In the genomic region with DNA sequence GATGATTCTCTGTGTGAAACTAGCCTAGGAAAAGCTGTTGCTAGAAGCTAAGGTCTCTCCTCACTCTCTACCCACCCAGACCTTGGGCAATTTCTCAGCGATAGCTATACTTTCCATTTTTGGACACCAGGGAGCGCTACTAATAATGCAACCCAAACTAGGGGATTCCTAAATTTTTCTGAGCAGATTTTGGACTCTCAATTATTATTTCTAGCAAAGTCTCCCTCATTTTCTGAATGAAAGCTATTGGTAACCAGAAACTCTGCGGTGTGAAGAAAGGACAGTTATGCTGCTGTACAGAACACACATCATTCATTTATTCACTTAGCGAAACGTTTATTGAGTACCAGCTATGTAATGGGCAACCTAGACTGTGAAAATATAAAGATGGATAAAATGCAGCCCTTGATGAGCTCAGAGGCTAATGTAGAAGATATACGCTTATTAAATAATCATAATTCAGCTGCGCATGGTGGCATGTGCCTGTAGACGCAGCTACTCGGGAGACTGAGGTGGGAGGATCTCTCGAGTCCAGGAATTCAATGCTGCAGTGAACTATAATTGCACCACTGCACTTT, we compare ENCODE assay signal across 9 cellular contexts. TPM values are rescaled to one million over a fixed set of nuclear protein-coding genes. Genes with fewer than 3 reads are reported as not detected.
DNase-seq lines count a peak whose midpoint lies in the region; ATAC-seq, FAIRE-seq and TF ChIP-seq lines count a peak whose summit lies in the region.
"Had no signal": no experiment of that assay in that cellular context is flagged by ENCODE, and none has a peak within 500 bp of the region (broad histone marks: within the 10 kb centered on the region; RNA-seq: fewer than 3 reads in every experiment).

No MANE protein-coding gene starts in this region.

- H3K27ac ChIP-seq in liver (ENCODE audit: low read depth in 1 of 2, low read length in 2 of 2) (no peak overlapping the region), aorta (ENCODE audit: low read depth in 1 of 2, low read length in 2 of 2) (no peak overlapping the region)
- H3K27ac ChIP-seq: BLaER1 treated with 17β-estradiol and CSF1 and Interleukin-3, amounts not matched to agents 10 nM and 100 nM had no signal

- H3K4me3 ChIP-seq in bronchial epithelial cell (ENCODE audit: low read depth, low read length) = no peak overlapping the region
- no peak overlapping the region for H3K4me3 ChIP-seq in liver (ENCODE audit: low read depth in 1 of 3, low read length in 3 of 3)
- no peak overlapping the region for H3K4me3 ChIP-seq in aorta (ENCODE audit: low read length in 2 of 2)
- H3K4me3 ChIP-seq: BLaER1 treated with 17β-estradiol and CSF1 and Interleukin-3, amounts not matched to agents 10 nM and 100 nM had no signal

- H3K9me3 ChIP-seq in liver (ENCODE audit: control insufficient read depth in 4 of 4, low read length in 3 of 4) = no peaks in the 10 kb centered on the region
- H3K9me3 ChIP-seq in aorta (ENCODE audit: control insufficient read depth, low read length) = no peaks in the 10 kb centered on the region
- H3K9me3 ChIP-seq: BLaER1 treated with 17β-estradiol and CSF1 and Interleukin-3, amounts not matched to agents 10 nM and 100 nM had no signal

- H3K4me1 ChIP-seq in liver (ENCODE audit: control insufficient read depth in 4 of 4, insufficient read depth in 4 of 4, low read length in 3 of 4) = peaks cover 0 to 19% (median 6%) of the 10 kb centered on the region in 4 donors
- no peaks in the 10 kb centered on the region for H3K4me1 ChIP-seq in aorta (ENCODE audit: control insufficient read depth in 1 of 2, insufficient read depth in 2 of 2, low read length in 2 of 2)

- H3K27me3 ChIP-seq in bronchial epithelial cell (ENCODE audit: control insufficient read depth, insufficient read depth, low read length) (no peaks in the 10 kb centered on the region), liver (ENCODE audit: control insufficient read depth in 4 of 4, insufficient read depth in 4 of 4, low read length in 3 of 4) (no peaks in the 10 kb centered on the region), aorta (ENCODE audit: control insufficient read depth in 1 of 2, insufficient read depth in 2 of 2, low read length in 1 of 2) (no peaks in the 10 kb centered on the region)
- H3K27me3 ChIP-seq: BLaER1 treated with 17β-estradiol and CSF1 and Interleukin-3, amounts not matched to agents 10 nM and 100 nM had no signal

- H3K36me3 ChIP-seq in bronchial epithelial cell (ENCODE audit: control insufficient read depth, insufficient read depth, low read length) = no peaks in the 10 kb centered on the region
- H3K36me3 ChIP-seq in liver (ENCODE audit: control insufficient read depth in 4 of 4, insufficient read depth in 3 of 4, low read depth in 1 of 4, low read length in 3 of 4) = no peaks in the 10 kb centered on the region
- no peaks in the 10 kb centered on the region for H3K36me3 ChIP-seq in aorta (ENCODE audit: control insufficient read depth in 1 of 2, insufficient read depth in 2 of 2, low read length in 1 of 2)
- H3K36me3 ChIP-seq: BLaER1 treated with 17β-estradiol and CSF1 and Interleukin-3, amounts not matched to agents 10 nM and 100 nM had no signal

- 65% methylated on average over 10 of the region's 10 CpGs for WGBS in liver
- WGBS in aorta, 2 donors = 57% methylated on average over 10 of the region's 10 CpGs

- DNase-seq in NCI-H1092 treated with DMSO at 0.1 percent for 48 hours (lab: John Stamatoyannopoulos, UW) = peak; percentile 35
- DNase-seq in NCI-H1092 (lab: John Stamatoyannopoulos, UW) = no peak
- DNase-seq in RPMI8226 = peak; percentile 50
- DNase-seq in bronchial epithelial cell (ENCODE audit: low read depth) = peak; percentile 35
- DNase-seq in aorta = no peak

- FAIRE-seq in bronchial epithelial cell (lab: Jason Lieb, UNC) = no peak

- TF ChIP-seq CTCF in bronchial epithelial cell (IDR thresholded peaks at IDR 0.05; ENCODE audit: insufficient read depth, low read length, severe bottlenecking) = peak; percentile 55
- peak; percentile 66 for TF ChIP-seq CTCF in liver (IDR thresholded peaks at IDR 0.05; ENCODE audit: low read depth, low read length, missing input control)

- H3K9ac ChIP-seq in liver (ENCODE audit: low read depth in 1 of 2, low read length in 2 of 2) = no peak overlapping the region
- H3K9ac ChIP-seq: BLaER1 treated with 17β-estradiol and CSF1 and Interleukin-3, amounts not matched to agents 10 nM and 100 nM had no signal

- intact Hi-C loops in aorta (cut with DNase I) = loop anchor here (1.0 kb wide), 2 partner anchors 223 to 224 kb away; no protein-coding TSS in a partner anchor

- TF ChIP-seq RAD21 in liver (IDR thresholded peaks at IDR 0.05) = peak; percentile 90

- peak; percentile 46 for ATAC-seq in HG03439 (IDR thresholded peaks at IDR 0.05; ENCODE audit: unreplicated experiment)
- peak; percentile 78 for ATAC-seq in aorta (ENCODE audit: low FRiP score)
- no peak for ATAC-seq in HG03095 (IDR thresholded peaks at IDR 0.05; ENCODE audit: unreplicated experiment)

TF ChIP-seq in liver, 16 proteins besides CTCF, POLR2A, EP300 and RAD21 (continues in another document):
- TF ChIP-seq JUND (IDR thresholded peaks at IDR 0.05) (no peak), FOXA2 (IDR thresholded peaks at IDR 0.05) (no peak), ATF3 (IDR thresholded peaks at IDR 0.05) (no peak), TAF1 (conservative IDR thresholded peaks at IDR 0.05) (no peak), YY1 (IDR thresholded peaks at IDR 0.05) (no peak), NR2F2 (IDR thresholded peaks at IDR 0.05) (no peak), HNF4G (IDR thresholded peaks at IDR 0.05) (no peak), RXRA (IDR thresholded peaks at IDR 0.05) (no peak), GABPA (IDR thresholded peaks at IDR 0.05 in 1 of 2, conservative IDR thresholded peaks at IDR 0.05 in 1 of 2) (no peak), SP1 (IDR thresholded peaks at IDR 0.05) (no peak), FOXA1 (IDR thresholded peaks at IDR 0.05) (no peak), HNF4A (conservative IDR thresholded peaks at IDR 0.05) (no peak)
- TF ChIP-seq, protein P1, sequence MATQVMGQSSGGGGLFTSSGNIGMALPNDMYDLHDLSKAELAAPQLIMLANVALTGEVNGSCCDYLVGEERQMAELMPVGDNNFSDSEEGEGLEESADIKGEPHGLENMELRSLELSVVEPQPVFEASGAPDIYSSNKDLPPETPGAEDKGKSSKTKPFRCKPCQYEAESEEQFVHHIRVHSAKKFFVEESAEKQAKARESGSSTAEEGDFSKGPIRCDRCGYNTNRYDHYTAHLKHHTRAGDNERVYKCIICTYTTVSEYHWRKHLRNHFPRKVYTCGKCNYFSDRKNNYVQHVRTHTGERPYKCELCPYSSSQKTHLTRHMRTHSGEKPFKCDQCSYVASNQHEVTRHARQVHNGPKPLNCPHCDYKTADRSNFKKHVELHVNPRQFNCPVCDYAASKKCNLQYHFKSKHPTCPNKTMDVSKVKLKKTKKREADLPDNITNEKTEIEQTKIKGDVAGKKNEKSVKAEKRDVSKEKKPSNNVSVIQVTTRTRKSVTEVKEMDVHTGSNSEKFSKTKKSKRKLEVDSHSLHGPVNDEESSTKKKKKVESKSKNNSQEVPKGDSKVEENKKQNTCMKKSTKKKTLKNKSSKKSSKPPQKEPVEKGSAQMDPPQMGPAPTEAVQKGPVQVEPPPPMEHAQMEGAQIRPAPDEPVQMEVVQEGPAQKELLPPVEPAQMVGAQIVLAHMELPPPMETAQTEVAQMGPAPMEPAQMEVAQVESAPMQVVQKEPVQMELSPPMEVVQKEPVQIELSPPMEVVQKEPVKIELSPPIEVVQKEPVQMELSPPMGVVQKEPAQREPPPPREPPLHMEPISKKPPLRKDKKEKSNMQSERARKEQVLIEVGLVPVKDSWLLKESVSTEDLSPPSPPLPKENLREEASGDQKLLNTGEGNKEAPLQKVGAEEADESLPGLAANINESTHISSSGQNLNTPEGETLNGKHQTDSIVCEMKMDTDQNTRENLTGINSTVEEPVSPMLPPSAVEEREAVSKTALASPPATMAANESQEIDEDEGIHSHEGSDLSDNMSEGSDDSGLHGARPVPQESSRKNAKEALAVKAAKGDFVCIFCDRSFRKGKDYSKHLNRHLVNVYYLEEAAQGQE (IDR thresholded peaks at IDR 0.05) = no peak
- TF ChIP-seq, protein P2, sequence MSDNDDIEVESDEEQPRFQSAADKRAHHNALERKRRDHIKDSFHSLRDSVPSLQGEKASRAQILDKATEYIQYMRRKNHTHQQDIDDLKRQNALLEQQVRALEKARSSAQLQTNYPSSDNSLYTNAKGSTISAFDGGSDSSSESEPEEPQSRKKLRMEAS (IDR thresholded peaks at IDR 0.05) = no peak

RNA-seq across cellular contexts. Expression of gene STIM1, which starts 6.1 kb away (rescaled TPM):
- 60.8 and 86.9 TPM in 2 replicates for total RNA-seq in bronchial epithelial cell
- total RNA-seq in liver = 10 to 100 TPM; 21.6 to 42.9 TPM
- polyA plus RNA-seq in liver = 10 to 100 TPM; 19.7 to 28.5 TPM
- total RNA-seq in aorta = 10 to 100 TPM; 63.4 to 69.5 TPM
- 10 to 100 TPM; 14.9 to 34.1 TPM for polyA plus RNA-seq in aorta

RNA-seq across cellular contexts. Expression of gene RHOG, which starts 8.6 kb away (rescaled TPM):
- total RNA-seq in bronchial epithelial cell (5.5 and 7.3 TPM in 2 replicates), liver (10 to 100 TPM in 1 of 2 donors, 1 to 10 TPM in 1; 7.4 to 13.8 TPM), aorta (10 to 100 TPM; 54.5 to 58.5 TPM)
- polyA plus RNA-seq in liver (10 to 100 TPM; 21.9 to 32.9 TPM), aorta (10 to 100 TPM; 48.6 to 61.0 TPM)

RNA-seq across cellular contexts. Expression of gene PGAP2, which starts 41.0 kb away (rescaled TPM):
- total RNA-seq in bronchial epithelial cell = 26.3 and 31.9 TPM in 2 replicates
- total RNA-seq in liver = 10 to 100 TPM; 11.6 to 12.3 TPM
- 10 to 100 TPM in 1 of 2 donors, 1 to 10 TPM in 1; 10.0 to 14.8 TPM for polyA plus RNA-seq in liver
- 10 to 100 TPM in 1 of 2 donors, 1 to 10 TPM in 1; 6.8 to 17.7 TPM for total RNA-seq in aorta
- polyA plus RNA-seq in aorta = 10 to 100 TPM in 1 of 2 donors, 1 to 10 TPM in 1; 3.9 to 11.0 TPM

RNA-seq across cellular contexts. Expression of gene NUP98, which starts 52.0 kb away (rescaled TPM):
- total RNA-seq in bronchial epithelial cell = 59.8 and 66.6 TPM in 2 replicates
- 10 to 100 TPM; 68.9 to 75.0 TPM for total RNA-seq in liver
- 10 to 100 TPM; 10.9 to 18.8 TPM for polyA plus RNA-seq in liver
- total RNA-seq in aorta = 10 to 100 TPM; 72.7 to 78.6 TPM
- polyA plus RNA-seq in aorta = 10 to 100 TPM; 16.3 to 17.9 TPM

Comparison
In these comparisons a context has a peak if more than half of its experiments do, and no peak if none do; other contexts are left out.
1. DNase-seq: peak in NCI-H1092 treated with DMSO at 0.1 percent for 48 hours (single experiment), RPMI8226 (single experiment) and bronchial epithelial cell (single experiment); none in NCI-H1092 (single experiment) and aorta (0 of 2).